ENCODE assay signal across 8 cellular contexts in the genomic region with DNA sequence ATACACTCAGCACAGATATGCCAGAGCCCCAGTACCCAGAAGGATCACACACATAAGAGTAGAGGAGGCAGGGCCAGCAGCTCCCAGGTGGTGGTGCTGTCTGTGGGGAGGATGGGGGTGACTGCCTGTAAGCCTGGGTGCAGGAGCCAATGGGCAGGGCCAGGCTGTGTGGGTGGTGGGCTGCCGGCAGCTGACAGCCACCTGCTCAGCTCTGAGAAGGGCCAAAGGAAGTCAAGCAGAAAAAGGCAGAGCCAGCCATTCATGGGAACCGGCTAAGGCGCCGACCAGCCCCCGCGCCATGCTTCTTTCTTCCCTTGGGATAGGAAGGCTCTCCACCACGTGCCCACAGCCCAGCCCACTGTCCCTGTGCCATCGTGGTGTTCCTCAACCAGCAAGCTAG. TPM values are rescaled to one million over a fixed set of nuclear protein-coding genes. Genes with fewer than 3 reads are reported as not detected.
DNase-seq lines count a peak whose midpoint lies in the region; ATAC-seq and TF ChIP-seq lines count a peak whose summit lies in the region.

No MANE protein-coding gene starts in this region.

- TF ChIP-seq CTCF in activated CD8-positive, alpha-beta T cell treated with anti-CD3 and anti-CD28 coated beads for 36 hours (IDR thresholded peaks at IDR 0.05): no peak

- peak overlapping the region; percentile 97 for H3K27ac ChIP-seq in temporal lobe (ENCODE audit: low read depth, low read length)

- CTCF ChIA-PET in activated CD8-positive, alpha-beta T cell treated with anti-CD3 and anti-CD28 coated beads for 36 hours (lab: Charles Lee): interaction anchor here (1.2 to 3.8 kb wide), 5 partner anchors 11 to 34 kb away, joined by 3 to 24 read pairs (median 12); a partner anchor contains a TSS

- intact Hi-C loops in activated CD8-positive, alpha-beta T cell treated with anti-CD3 and anti-CD28 coated beads for 36 hours (cut with micrococcal nuclease): no loop called here

- H3K9me3 Mint-ChIP-seq in activated naive CD8-positive, alpha-beta T cell (ENCODE audit: low read depth): no peaks in the 10 kb centered on the region
- H3K9me3 Mint-ChIP-seq in activated naive CD8-positive, alpha-beta T cell treated with anti-CD3 and anti-CD28 coated beads for 36 hours: no peaks in the 10 kb centered on the region
- H3K9me3 Mint-ChIP-seq in activated CD8-positive, alpha-beta T cell treated with anti-CD3 and anti-CD28 coated beads for 36 hours: no peaks in the 10 kb centered on the region

- ATAC-seq in HG02852 (IDR thresholded peaks at IDR 0.05; ENCODE audit: unreplicated experiment): peak; percentile 51
- ATAC-seq in activated CD8-positive, alpha-beta T cell treated with anti-CD3 and anti-CD28 coated beads for 36 hours: peak; percentile 69

- H3K4me3 Mint-ChIP-seq in activated naive CD8-positive, alpha-beta T cell: no peak overlapping the region
- H3K4me3 Mint-ChIP-seq in activated naive CD8-positive, alpha-beta T cell treated with anti-CD3 and anti-CD28 coated beads for 36 hours: no peak overlapping the region
- no peak overlapping the region for H3K4me3 Mint-ChIP-seq in activated CD8-positive, alpha-beta T cell treated with anti-CD3 and anti-CD28 coated beads for 36 hours

- no peak for DNase-seq in activated naive CD8-positive, alpha-beta T cell treated with anti-CD3 and anti-CD28 coated beads for 36 hours
- peak; percentile 40 for DNase-seq in activated CD8-positive, alpha-beta T cell treated with anti-CD3 and anti-CD28 coated beads for 36 hours
- no peak for DNase-seq in stimulated activated CD4-positive, alpha-beta T cell treated with anti-CD3 and anti-CD28 coated beads, Interleukin-15, amount 100 ng/mL, for 24 hours
- DNase-seq in AG08395 (ENCODE audit: low spot score) (no peak), HuH-7 (ENCODE audit: low spot score) (no peak)

- POLR2A ChIA-PET in activated CD8-positive, alpha-beta T cell treated with anti-CD3 and anti-CD28 coated beads for 36 hours (lab: Charles Lee): interaction anchor here (1.3 to 2.5 kb wide), 2 partner anchors 11 to 14 kb away, joined by 3 to 10 read pairs; a partner anchor contains a TSS

- H3K27me3 Mint-ChIP-seq in activated naive CD8-positive, alpha-beta T cell: no peaks in the 10 kb centered on the region
- no peaks in the 10 kb centered on the region for H3K27me3 Mint-ChIP-seq in activated naive CD8-positive, alpha-beta T cell treated with anti-CD3 and anti-CD28 coated beads for 36 hours
- H3K27me3 Mint-ChIP-seq in activated CD8-positive, alpha-beta T cell treated with anti-CD3 and anti-CD28 coated beads for 36 hours: no peaks in the 10 kb centered on the region

- H3K36me3 Mint-ChIP-seq in activated naive CD8-positive, alpha-beta T cell: peaks cover 4% of the 10 kb centered on the region
- H3K36me3 Mint-ChIP-seq in activated naive CD8-positive, alpha-beta T cell treated with anti-CD3 and anti-CD28 coated beads for 36 hours: no peaks in the 10 kb centered on the region
- no peaks in the 10 kb centered on the region for H3K36me3 Mint-ChIP-seq in activated CD8-positive, alpha-beta T cell treated with anti-CD3 and anti-CD28 coated beads for 36 hours (ENCODE audit: low read depth)

- H3K27ac Mint-ChIP-seq in activated naive CD8-positive, alpha-beta T cell: peak overlapping the region; percentile 66
- H3K27ac Mint-ChIP-seq in activated naive CD8-positive, alpha-beta T cell treated with anti-CD3 and anti-CD28 coated beads for 36 hours: no peak overlapping the region
- H3K27ac Mint-ChIP-seq in activated CD8-positive, alpha-beta T cell treated with anti-CD3 and anti-CD28 coated beads for 36 hours: no peak overlapping the region

- H3K4me1 Mint-ChIP-seq in activated naive CD8-positive, alpha-beta T cell (ENCODE audit: low read depth): peaks cover 72% of the 10 kb centered on the region
- peaks cover 51% of the 10 kb centered on the region for H3K4me1 Mint-ChIP-seq in activated naive CD8-positive, alpha-beta T cell treated with anti-CD3 and anti-CD28 coated beads for 36 hours
- H3K4me1 Mint-ChIP-seq in activated CD8-positive, alpha-beta T cell treated with anti-CD3 and anti-CD28 coated beads for 36 hours (ENCODE audit: low read depth): peaks cover 55% of the 10 kb centered on the region

RNA-seq across cellular contexts. Expression of a gene that starts 14.1 kb away (rescaled TPM):
- total RNA-seq in activated naive CD8-positive, alpha-beta T cell treated with anti-CD3 and anti-CD28 coated beads for 36 hours: 10 to 100 TPM; 21.3 to 21.5 TPM
- 10 to 100 TPM; 26.6 to 28.9 TPM for total RNA-seq in activated CD8-positive, alpha-beta T cell treated with anti-CD3 and anti-CD28 coated beads for 36 hours
- 33.2 TPM for total RNA-seq in temporal lobe

RNA-seq across cellular contexts. Expression of a gene that starts 35.7 kb away (rescaled TPM):
- total RNA-seq in activated naive CD8-positive, alpha-beta T cell treated with anti-CD3 and anti-CD28 coated beads for 36 hours: 10 to 100 TPM; 64.3 to 75.6 TPM
- total RNA-seq in activated CD8-positive, alpha-beta T cell treated with anti-CD3 and anti-CD28 coated beads for 36 hours: 10 to 100 TPM; 89.6 to 94.8 TPM
- 46.0 TPM for total RNA-seq in temporal lobe
